In genomic region chr18:45874501-45875184, GRCh38 we compare ENCODE assay signal across 8 cellular contexts. TPM values are rescaled to one million over a fixed set of nuclear protein-coding genes. Genes with fewer than 3 reads are reported as not detected.
DNase-seq lines count a peak whose midpoint lies in the region; ATAC-seq, FAIRE-seq and TF ChIP-seq lines count a peak whose summit lies in the region.

No MANE protein-coding gene starts in this region.

- H3K4me3 Mint-ChIP-seq in activated T-helper 17 cell treated with anti-CD3 and anti-CD28 coated beads, Interleukin-2, amount 50 U/mL, for 72 hours: peak overlapping the region; percentile 58

- peaks cover 36% of the 10 kb centered on the region for H3K4me1 Mint-ChIP-seq in activated T-helper 17 cell treated with anti-CD3 and anti-CD28 coated beads, Interleukin-2, amount 50 U/mL, for 72 hours

- peaks cover 91% of the 10 kb centered on the region for H3K36me3 Mint-ChIP-seq in activated T-helper 17 cell treated with anti-CD3 and anti-CD28 coated beads, Interleukin-2, amount 50 U/mL, for 72 hours (ENCODE audit: low read depth)

- no peak for TF ChIP-seq CTCF in D721Med (IDR thresholded peaks at IDR 0.05; ENCODE audit: insufficient read depth, missing control alignments)

- FAIRE-seq in D721Med (lab: Jason Lieb, UNC): no peak

- H3K9me3 Mint-ChIP-seq in activated T-helper 17 cell treated with anti-CD3 and anti-CD28 coated beads, Interleukin-2, amount 50 U/mL, for 72 hours: no peaks in the 10 kb centered on the region

- no peaks in the 10 kb centered on the region for H3K27me3 Mint-ChIP-seq in activated T-helper 17 cell treated with anti-CD3 and anti-CD28 coated beads, Interleukin-2, amount 50 U/mL, for 72 hours

- ATAC-seq in GM19467 (IDR thresholded peaks at IDR 0.05; ENCODE audit: unreplicated experiment): peak; percentile 80
- ATAC-seq in HG03565 (IDR thresholded peaks at IDR 0.05; ENCODE audit: unreplicated experiment): peak; percentile 92
- peak; percentile 89 for ATAC-seq in activated T-helper 17 cell treated with anti-CD3 and anti-CD28 coated beads, Interleukin-2, amount 50 U/mL, for 72 hours (replicated peaks)

- DNase-seq in A172 (ENCODE audit: low spot score) (peak; percentile 7), COR-L47 (lab: John Stamatoyannopoulos, UW) (no peak), medulla oblongata (ENCODE audit: extremely low spot score) (no peak), D721Med (ENCODE audit: insufficient read length, low spot score) (no peak)
- DNase-seq in stimulated activated CD8-positive, alpha-beta memory T cell treated with anti-CD3 and anti-CD28 coated beads, Interleukin-15, amount 100 ng/mL, for 4 hours (ENCODE audit: low read depth in 2 of 2): peak; percentile 17 to 46

- H3K27ac Mint-ChIP-seq in activated T-helper 17 cell treated with anti-CD3 and anti-CD28 coated beads, Interleukin-2, amount 50 U/mL, for 72 hours: peak overlapping the region; percentile 90

RNA-seq across cellular contexts. Expression of gene SIGLEC15, which starts 49.2 kb away (rescaled TPM):
- 0.07 and 0.12 TPM in 2 replicates for total RNA-seq in A172 (2014; rRNA removed; shearing (Covaris generic))
- not detected for total RNA-seq in activated T-helper 17 cell treated with anti-CD3 and anti-CD28 coated beads, Interleukin-2, amount 50 U/mL, for 72 hours

Comparison
In these comparisons a context has a peak if more than half of its experiments do, and no peak if none do; other contexts are left out.
1. DNase-seq: peak in A172 (single experiment) and stimulated activated CD8-positive, alpha-beta memory T cell treated with anti-CD3 and anti-CD28 coated beads, Interleukin-15, amount 100 ng/mL, for 4 hours (2 of 2); none in COR-L47 (single experiment), medulla oblongata (single experiment) and D721Med (single experiment).
2. Peak in every context shown above with its lines, with median percentiles within 50 percentile points of each other: ATAC-seq.